20 cellular contexts compared by ENCODE assay signal in genomic region chr2:60746318-60746717, GRCh38. TPM values are rescaled to one million over a fixed set of nuclear protein-coding genes. Genes with fewer than 3 reads are reported as not detected.
A peak's percentile ranks its signal among the peaks of the same experiment; 100 is the strongest.
DNase-seq lines count a peak whose midpoint lies in the region; ATAC-seq and TF ChIP-seq lines count a peak whose summit lies in the region.
"Had no signal": no experiment of that assay in that cellular context is flagged by ENCODE, and none has a peak within 500 bp of the region (broad histone marks: within the 10 kb centered on the region; RNA-seq: fewer than 3 reads in every experiment).

No MANE protein-coding gene starts in this region.

- DNase-seq in left ventricle myocardium superior = no peak
- DNase-seq in Right ventricle myocardium inferior (ENCODE audit: missing footprints) = no peak
- DNase-seq in NCI-H146 treated with DMSO at 0.1 percent for 48 hours (lab: John Stamatoyannopoulos, UW; ENCODE audit: unreplicated experiment) = peak; percentile 35
- peak; percentile 29 for DNase-seq in glutamatergic neuron
- DNase-seq in mesothelial cell of epicardium (ENCODE audit: low spot score in 2 of 2, unreplicated experiment in 2 of 2) = no peak
- no peak for DNase-seq in putamen (ENCODE audit: low spot score)
- no peak for DNase-seq in DMS114 treated with DMSO at 0.1 percent for 48 hours (lab: John Stamatoyannopoulos, UW; ENCODE audit: unreplicated experiment)
- DNase-seq: activated CD4-positive, alpha-beta T cell treated with anti-CD3 and anti-CD28 coated beads, Interleukin-2, amount 10 ng/mL, durations not matched to agents 24 days and 14 days; activated CD8-positive, alpha-beta memory T cell treated with anti-CD3 and anti-CD28 coated beads, Interleukin-2, amount 50 U/mL, for 4 hours; activated effector memory CD4-positive, alpha-beta T cell treated with Interleukin-2 at 50 U/mL for 16 hours; EL; H9; heart left ventricle; NCI-H1436; NCI-H510A; stimulated activated CD4-positive, alpha-beta T cell treated with anti-CD3 and anti-CD28 coated beads, Interleukin-4, amount 100 ng/mL, for 4 hours; stimulated activated naive CD4-positive, alpha-beta T cell treated with Interleukin-2 at 50 U/mL for 16 hours; testis had no signal

- no peak for TF ChIP-seq CTCF in glutamatergic neuron (IDR thresholded peaks at IDR 0.05; ENCODE audit: partially characterized antibody, unreplicated experiment)
- no peak for TF ChIP-seq CTCF in mesothelial cell of epicardium (IDR thresholded peaks at IDR 0.05; ENCODE audit: unreplicated experiment)

- peaks cover 2% of the 10 kb centered on the region for H3K27me3 Mint-ChIP-seq in glutamatergic neuron (ENCODE audit: unreplicated experiment)
- no peaks in the 10 kb centered on the region for H3K27me3 Mint-ChIP-seq in mesothelial cell of epicardium (ENCODE audit: low read depth)
- H3K27me3 Mint-ChIP-seq: activated naive CD8-positive, alpha-beta T cell treated with anti-CD3 and anti-CD28 coated beads for 36 hours had no signal

- intact Hi-C loops in left ventricle myocardium superior (cut with micrococcal nuclease) = no loop called here
- intact Hi-C loops in Right ventricle myocardium inferior (cut with DNase I) = no loop called here

- H3K36me3 Mint-ChIP-seq in glutamatergic neuron (ENCODE audit: unreplicated experiment) (no peaks in the 10 kb centered on the region), mesothelial cell of epicardium (no peaks in the 10 kb centered on the region)
- H3K36me3 Mint-ChIP-seq: activated naive CD8-positive, alpha-beta T cell treated with anti-CD3 and anti-CD28 coated beads for 36 hours; memory B cell had no signal

- no peak overlapping the region for H3K27ac Mint-ChIP-seq in glutamatergic neuron (ENCODE audit: unreplicated experiment)
- H3K27ac Mint-ChIP-seq in mesothelial cell of epicardium = no peak overlapping the region
- H3K27ac Mint-ChIP-seq: activated CD4-positive, alpha-beta T cell treated with anti-CD3 and anti-CD28 coated beads, Interleukin-2, amount 10 ng/mL, durations not matched to agents 24 days and 14 days; memory B cell had no signal

- H3K9me3 Mint-ChIP-seq in glutamatergic neuron (ENCODE audit: unreplicated experiment) (no peaks in the 10 kb centered on the region), mesothelial cell of epicardium (no peaks in the 10 kb centered on the region)
- H3K9me3 Mint-ChIP-seq: activated CD4-positive, alpha-beta T cell treated with anti-CD3 and anti-CD28 coated beads, Interleukin-2, amount 10 ng/mL, durations not matched to agents 24 days and 14 days; activated naive CD8-positive, alpha-beta T cell treated with anti-CD3 and anti-CD28 coated beads for 36 hours; H9; memory B cell had no signal

- H3K4me1 Mint-ChIP-seq in glutamatergic neuron (ENCODE audit: low read depth, unreplicated experiment) (peaks cover 4% of the 10 kb centered on the region), mesothelial cell of epicardium (no peaks in the 10 kb centered on the region)

- ATAC-seq in left ventricle myocardium superior (peak; percentile 23), Right ventricle myocardium inferior (no peak)

- H3K4me3 Mint-ChIP-seq in glutamatergic neuron (ENCODE audit: unreplicated experiment) = no peak overlapping the region
- H3K4me3 Mint-ChIP-seq in mesothelial cell of epicardium = no peak overlapping the region
- H3K4me3 Mint-ChIP-seq: activated CD4-positive, alpha-beta T cell treated with anti-CD3 and anti-CD28 coated beads, Interleukin-2, amount 10 ng/mL, durations not matched to agents 24 days and 14 days; activated naive CD8-positive, alpha-beta T cell treated with anti-CD3 and anti-CD28 coated beads for 36 hours; H9; memory B cell had no signal

RNA-seq across cellular contexts. Expression of gene PAPOLG, which starts 9.8 kb away (rescaled TPM):
- 8.2 TPM for total RNA-seq in left ventricle myocardium superior
- total RNA-seq in Right ventricle myocardium inferior = 8.0 TPM
- 22.7 TPM for total RNA-seq in glutamatergic neuron (ENCODE audit: unreplicated experiment)
- total RNA-seq in mesothelial cell of epicardium = 22.0 to 24.7 TPM (median 23.5 TPM) in 3 replicates

Comparison
In these comparisons a context has a peak if more than half of its experiments do, and no peak if none do; other contexts are left out.
1. DNase-seq: peak in NCI-H146 treated with DMSO at 0.1 percent for 48 hours (single experiment) and glutamatergic neuron (single experiment); none in left ventricle myocardium superior (single experiment), Right ventricle myocardium inferior (single experiment), mesothelial cell of epicardium (0 of 2), putamen (single experiment) and DMS114 treated with DMSO at 0.1 percent for 48 hours (single experiment).